Comparison of ENCODE assay signal across 29 cellular contexts in genomic region chr14:24150993-24151392, GRCh38.
"Had no signal": no experiment of that assay in that cellular context is flagged by ENCODE, and none has a peak within 500 bp of the region (broad histone marks: within the 10 kb centered on the region; RNA-seq: fewer than 3 reads in every experiment).

No MANE protein-coding gene starts in this region.

- H3K9ac ChIP-seq: neural progenitor cell had no signal

- FAIRE-seq: endometrium had no signal

- ATAC-seq: effector memory CD8-positive, alpha-beta T cell; esophagus mucosa; gastrocnemius medialis; heart left ventricle; left cardiac atrium; left lung; mucosa of descending colon; natural killer cell treated with Interleukin-12 subunit alpha and Interleukin-12 subunit beta and Interleukin-15 and Interleukin-18, amount 100 ng/mL, for 72 hours; psoas muscle; right cardiac atrium; stimulated activated memory B cell treated with anti-CD40 and anti-IgM and Interleukin-4, amounts not matched to agents 10 μg/mL and 1 μg/mL and 100 μg/mL, for 72 hours; stimulated activated naive CD8-positive, alpha-beta T cell treated with anti-CD3 and anti-CD28 coated beads, Interleukin-15, Interleukin-2, amounts not matched to agents 100 U/mL and 50 U/mL, for 24 hours had no signal

- H3K9me3 ChIP-seq: gastrocnemius medialis, heart left ventricle, left lung, mucosa of descending colon, ovary, psoas muscle, sigmoid colon, testis, tibial artery had no signal

- H3K4me3 ChIP-seq: gastrocnemius medialis, heart left ventricle, hepatocyte, left lung, mucosa of descending colon, neural progenitor cell, ovary, psoas muscle, sigmoid colon, testis, tibial artery had no signal

- H3K4me3 Mint-ChIP-seq: effector memory CD8-positive, alpha-beta T cell; mesothelial cell of epicardium; natural killer cell treated with Interleukin-12 subunit alpha and Interleukin-12 subunit beta and Interleukin-15 and Interleukin-18, amount 100 ng/mL, for 72 hours; neural progenitor cell; stimulated activated memory B cell treated with anti-CD40 and anti-IgM and Interleukin-4, amounts not matched to agents 10 μg/mL and 1 μg/mL and 100 μg/mL, for 72 hours; type B pancreatic cell had no signal

- H3K36me3 ChIP-seq: ovary had no signal

- H3K27ac ChIP-seq: gastrocnemius medialis, heart left ventricle, hepatocyte, left lung, neural progenitor cell, ovary, psoas muscle, sigmoid colon, testis, tibial artery had no signal

- DNase-seq: cortex of kidney; effector memory CD8-positive, alpha-beta T cell; foreskin fibroblast; gastrocnemius medialis; left lung; mesenchymal stem cell; mucosa of descending colon; naive B cell; nucleus accumbens; ovary; right cardiac atrium; sigmoid colon; stimulated activated CD4-positive, alpha-beta T cell treated with anti-CD3 and anti-CD28 coated beads, Interleukin-2, amount 100 ng/mL, for 24 hours; stimulated activated CD4-positive, alpha-beta T cell treated with anti-CD3 and anti-CD28 coated beads, Interleukin-4, amount 100 ng/mL, for 24 hours; stimulated activated naive CD8-positive, alpha-beta T cell treated with anti-CD3 and anti-CD28 coated beads, Interleukin-15, Interleukin-2, amounts not matched to agents 100 U/mL and 50 U/mL, for 24 hours; substantia nigra; testis; tibial artery had no signal

- H3K4me2 ChIP-seq: hepatocyte, neural progenitor cell had no signal

- H3K27me3 ChIP-seq: gastrocnemius medialis, heart left ventricle, hepatocyte, left lung, neural progenitor cell, ovary, sigmoid colon, testis, tibial artery had no signal

- H3K9me3 Mint-ChIP-seq: effector memory CD8-positive, alpha-beta T cell; mesothelial cell of epicardium; naive B cell; natural killer cell treated with Interleukin-12 subunit alpha and Interleukin-12 subunit beta and Interleukin-15 and Interleukin-18, amount 100 ng/mL, for 72 hours; neural progenitor cell; stimulated activated memory B cell treated with anti-CD40 and anti-IgM and Interleukin-4, amounts not matched to agents 10 μg/mL and 1 μg/mL and 100 μg/mL, for 72 hours; type B pancreatic cell had no signal

- H2AFZ ChIP-seq: hepatocyte, neural progenitor cell had no signal

- H3K27me3 Mint-ChIP-seq: effector memory CD8-positive, alpha-beta T cell; naive B cell; natural killer cell treated with Interleukin-12 subunit alpha and Interleukin-12 subunit beta and Interleukin-15 and Interleukin-18, amount 100 ng/mL, for 72 hours; stimulated activated memory B cell treated with anti-CD40 and anti-IgM and Interleukin-4, amounts not matched to agents 10 μg/mL and 1 μg/mL and 100 μg/mL, for 72 hours; type B pancreatic cell had no signal

- H3K27ac Mint-ChIP-seq: mesothelial cell of epicardium; naive B cell; natural killer cell treated with Interleukin-12 subunit alpha and Interleukin-12 subunit beta and Interleukin-15 and Interleukin-18, amount 100 ng/mL, for 72 hours; neural progenitor cell; type B pancreatic cell had no signal
